24 cellular contexts compared by ENCODE assay signal in genomic region chr20:63876489-63877036, GRCh38. TPM values are rescaled to one million over a fixed set of nuclear protein-coding genes. Genes with fewer than 3 reads are reported as not detected.
"Had no signal": no experiment of that assay in that cellular context is flagged by ENCODE, and none has a peak within 500 bp of the region (broad histone marks: within the 10 kb centered on the region; RNA-seq: fewer than 3 reads in every experiment).

No MANE protein-coding gene starts in this region.

- DNase-seq: activated CD4-positive, alpha-beta T cell treated with anti-CD3 and anti-CD28 coated beads for 36 hours; activated CD8-positive, alpha-beta T cell treated with anti-CD3 and anti-CD28 coated beads for 36 hours; activated naive CD8-positive, alpha-beta T cell treated with anti-CD3 and anti-CD28 coated beads, Interleukin-2, amount 10 ng/mL, durations not matched to agents 7 days and 5 days; activated T-cell treated with anti-CD3 and anti-CD28 coated beads, Interleukin-2, amount 50 U/mL, for 72 hours; brain microvascular endothelial cell; effector CD8-positive, alpha-beta T cell; foreskin keratinocyte; heart right ventricle; left colon; midbrain; retina; stimulated activated CD4-positive, alpha-beta T cell treated with anti-CD3 and anti-CD28 coated beads, Interleukin-4, amount 100 ng/mL, for 24 hours; stimulated activated CD8-positive, alpha-beta memory T cell treated with anti-CD3 and anti-CD28 coated beads, Interleukin-4, amount 100 ng/mL, for 48 hours; stimulated activated naive CD8-positive, alpha-beta T cell treated with anti-CD3 and anti-CD28 coated beads, Interleukin-15, Interleukin-2, amounts not matched to agents 100 U/mL and 50 U/mL, for 24 hours; transverse colon had no signal

- H3K4me1 Mint-ChIP-seq: neural progenitor cell had no signal

- H3K36me3 ChIP-seq: neural progenitor cell had no signal

- H3K4me3 Mint-ChIP-seq: activated CD4-positive, alpha-beta T cell treated with anti-CD3 and anti-CD28 coated beads for 36 hours; activated CD8-positive, alpha-beta T cell treated with anti-CD3 and anti-CD28 coated beads for 36 hours; activated naive CD8-positive, alpha-beta T cell treated with anti-CD3 and anti-CD28 coated beads, Interleukin-2, amount 10 ng/mL, durations not matched to agents 7 days and 5 days; activated T-cell treated with anti-CD3 and anti-CD28 coated beads, Interleukin-2, amount 50 U/mL, for 72 hours; central memory CD8-positive, alpha-beta T cell had no signal

- H3K9me3 Mint-ChIP-seq: activated CD8-positive, alpha-beta T cell treated with anti-CD3 and anti-CD28 coated beads for 36 hours; activated naive CD8-positive, alpha-beta T cell treated with anti-CD3 and anti-CD28 coated beads, Interleukin-2, amount 10 ng/mL, durations not matched to agents 7 days and 5 days; activated T-cell treated with anti-CD3 and anti-CD28 coated beads, Interleukin-2, amount 50 U/mL, for 72 hours; central memory CD8-positive, alpha-beta T cell; neural progenitor cell had no signal

- H3K9me3 ChIP-seq: heart right ventricle, transverse colon, vagina had no signal

- H3K4me3 ChIP-seq: coronary artery, heart right ventricle, neural progenitor cell, skin epidermis, transverse colon, vagina had no signal

- H3K4me1 ChIP-seq: neural progenitor cell, transverse colon had no signal

- H3K27ac ChIP-seq: brain microvascular endothelial cell, coronary artery, foreskin keratinocyte, heart right ventricle, neural progenitor cell, skin epidermis, transverse colon, vagina had no signal

- FAIRE-seq: islet of Langerhans had no signal

- H3K27ac Mint-ChIP-seq: activated CD4-positive, alpha-beta T cell treated with anti-CD3 and anti-CD28 coated beads for 36 hours; activated CD8-positive, alpha-beta T cell treated with anti-CD3 and anti-CD28 coated beads for 36 hours; activated naive CD8-positive, alpha-beta T cell treated with anti-CD3 and anti-CD28 coated beads, Interleukin-2, amount 10 ng/mL, durations not matched to agents 7 days and 5 days; neural progenitor cell had no signal

- H3K27me3 Mint-ChIP-seq: activated CD4-positive, alpha-beta T cell treated with anti-CD3 and anti-CD28 coated beads for 36 hours; activated CD8-positive, alpha-beta T cell treated with anti-CD3 and anti-CD28 coated beads for 36 hours; activated naive CD8-positive, alpha-beta T cell treated with anti-CD3 and anti-CD28 coated beads, Interleukin-2, amount 10 ng/mL, durations not matched to agents 7 days and 5 days; central memory CD8-positive, alpha-beta T cell had no signal

- H3K27me3 ChIP-seq: brain microvascular endothelial cell, foreskin keratinocyte, heart right ventricle, neural progenitor cell, transverse colon, vagina had no signal

- ATAC-seq: activated CD4-positive, alpha-beta T cell treated with anti-CD3 and anti-CD28 coated beads for 36 hours; activated CD8-positive, alpha-beta T cell treated with anti-CD3 and anti-CD28 coated beads for 36 hours; activated T-cell treated with anti-CD3 and anti-CD28 coated beads, Interleukin-2, amount 50 U/mL, for 72 hours; foreskin keratinocyte; left colon; stimulated activated naive CD8-positive, alpha-beta T cell treated with anti-CD3 and anti-CD28 coated beads, Interleukin-15, Interleukin-2, amounts not matched to agents 100 U/mL and 50 U/mL, for 24 hours had no signal

RNA-seq across cellular contexts. Expression of gene ABHD16B, which starts 15.3 kb away (rescaled TPM):
- total RNA-seq: activated CD8-positive, alpha-beta T cell treated with anti-CD3 and anti-CD28 coated beads for 36 hours; activated naive CD8-positive, alpha-beta T cell treated with anti-CD3 and anti-CD28 coated beads, Interleukin-2, amount 10 ng/mL, durations not matched to agents 7 days and 5 days; foreskin keratinocyte; heart right ventricle; left colon; lung microvascular endothelial cell; myocyte; T-helper 1 cell treated with Interleukin-12 subunit alpha and Interleukin-12 subunit beta and Interleukin-4 antibody, amounts not matched to agents 30 ng/mL and 1 ng/mL, for 36 hours; transverse colon; vagina had no signal
- polyA plus RNA-seq: foreskin keratinocyte had no signal
